Comparison of ENCODE assay signal across 7 cellular contexts in genomic region chr1:27858072-27858948, GRCh38. TPM values are rescaled to one million over a fixed set of nuclear protein-coding genes. Genes with fewer than 3 reads are reported as not detected.
DNase-seq lines count a peak whose midpoint lies in the region; ATAC-seq, FAIRE-seq and TF ChIP-seq lines count a peak whose summit lies in the region.

No MANE protein-coding gene starts in this region.

- no peaks in the 10 kb centered on the region for H3K27me3 ChIP-seq in NT2/D1 (ENCODE audit: insufficient read depth, insufficient read length)

- no peak overlapping the region for H3K4me3 ChIP-seq in NT2/D1 (ENCODE audit: insufficient read length, low read depth)
- no peak overlapping the region for H3K4me3 ChIP-seq in mucosa of descending colon

- H3K36me3 ChIP-seq in NT2/D1 (ENCODE audit: insufficient read depth, insufficient read length, low read length) (no peaks in the 10 kb centered on the region), mucosa of descending colon (ENCODE audit: low read depth) (no peaks in the 10 kb centered on the region)

- DNase-seq in GM13977 (ENCODE audit: low spot score): peak; percentile 81
- DNase-seq in HTR-8/SVneo (ENCODE audit: insufficient read length, low spot score): peak; percentile 75
- DNase-seq in NT2/D1 (ENCODE audit: low read depth, low spot score): peak; percentile 85
- peak; percentile 54 for DNase-seq in activated CD8-positive, alpha-beta memory T cell treated with anti-CD3 and anti-CD28 coated beads, Interleukin-2, amount 50 U/mL, for 24 hours (ENCODE audit: extremely low read depth)
- peak; percentile 90 for DNase-seq in epidermal melanocyte (ENCODE audit: insufficient read length, low spot score)
- peak; percentile 85 to 95 (median 92) for DNase-seq in mucosa of descending colon
- DNase-seq in stimulated activated CD8-positive, alpha-beta memory T cell treated with anti-CD3 and anti-CD28 coated beads, Interleukin-4, amount 100 ng/mL, for 4 hours (ENCODE audit: low read depth in 2 of 2, low spot score in 1 of 2): peak; percentile 61 to 80

- no peaks in the 10 kb centered on the region for H3K9me3 ChIP-seq in NT2/D1 (ENCODE audit: insufficient read depth, low read length)
- H3K9me3 ChIP-seq in mucosa of descending colon: no peaks in the 10 kb centered on the region

- peak; percentile 99 for TF ChIP-seq CTCF in GM13977 (IDR thresholded peaks at IDR 0.05; ENCODE audit: extremely low read depth, insufficient read depth, missing control alignments)
- peak; percentile 99 for TF ChIP-seq CTCF in mucosa of descending colon (IDR thresholded peaks at IDR 0.05)

- peak overlapping the region; percentile 28 for H3K9ac ChIP-seq in NT2/D1 (ENCODE audit: insufficient read length, low read depth)

- no peak for FAIRE-seq in HTR-8/SVneo (lab: Jason Lieb, UNC)

- intact Hi-C loops in mucosa of descending colon (cut with DNase I, micrococcal nuclease): loop anchor here in 1 of 2 donors (5.0 kb wide), 1 partner anchor 124 kb away; no protein-coding TSS in a partner anchor

- peak; percentile 96 for ATAC-seq in mucosa of descending colon

- H3K4me1 ChIP-seq in NT2/D1 (ENCODE audit: insufficient read depth, insufficient read length): peaks cover 15% of the 10 kb centered on the region
- H3K4me1 ChIP-seq in mucosa of descending colon (ENCODE audit: low read depth): no peaks in the 10 kb centered on the region

- in situ Hi-C loops in GM13977 (cut with MboI; ENCODE audit: low pct_unique_long_range_greater_than_20kb, low sequenced_read_pairs, unreplicated experiment): no loop called here

RNA-seq across cellular contexts. Expression of gene THEMIS2, which starts 14.0 kb away (rescaled TPM):
- total RNA-seq in mucosa of descending colon: 10 to 100 TPM in 2 of 3 donors, 1 to 10 TPM in 1; 3.8 to 17.7 (median 15.6) TPM

RNA-seq across cellular contexts. Expression of gene PPP1R8, which starts 27.7 kb away (rescaled TPM):
- total RNA-seq in mucosa of descending colon: 10 to 100 TPM; 29.1 to 33.7 (median 31.0) TPM

RNA-seq across cellular contexts. Expression of gene RPA2, which starts 56.1 kb away (rescaled TPM):
- 10 to 100 TPM; 14.2 to 20.6 (median 19.2) TPM for total RNA-seq in mucosa of descending colon
